In the genomic region with DNA sequence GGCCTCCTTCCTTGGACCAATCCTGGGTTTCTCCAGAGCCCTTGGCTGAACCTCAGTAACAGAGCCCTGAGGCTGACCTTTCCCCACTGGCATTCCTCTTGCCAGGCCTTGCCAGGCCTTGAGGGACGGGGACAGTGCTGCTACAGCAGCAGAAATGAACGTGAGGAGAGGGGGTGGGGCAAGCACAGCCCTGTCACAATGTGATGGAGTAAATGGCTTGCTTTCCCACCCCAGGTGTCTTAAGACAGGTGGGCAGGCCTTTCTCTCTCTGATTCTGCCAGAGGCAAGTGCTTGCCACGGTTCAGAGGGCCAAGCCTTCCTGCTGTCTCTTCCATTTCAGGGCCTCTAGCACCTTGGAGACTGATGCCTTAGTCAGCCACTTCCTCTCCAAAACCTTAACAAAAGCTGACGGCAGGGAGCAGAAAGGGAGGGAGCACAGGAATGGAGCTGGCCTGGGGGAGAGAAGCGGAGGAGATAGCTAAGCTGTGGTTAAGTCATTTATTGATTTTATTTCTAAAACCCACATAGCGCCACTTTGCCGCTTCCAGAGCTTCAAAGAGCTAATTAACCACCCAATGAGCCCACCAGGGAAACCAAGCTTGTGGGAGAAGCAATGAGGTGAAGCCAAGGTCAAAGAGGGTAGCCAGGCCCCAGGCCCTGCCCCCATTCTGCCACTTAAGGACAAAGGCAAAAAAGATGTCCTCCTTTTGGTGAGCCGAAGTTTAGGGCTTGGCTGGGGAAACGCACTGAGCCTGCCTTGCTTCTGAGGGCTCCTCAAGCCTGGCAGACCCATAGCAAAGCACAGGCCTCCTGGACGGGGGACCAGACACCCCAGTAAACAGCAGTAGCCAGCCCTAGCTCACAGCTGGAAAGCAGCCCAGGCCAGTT, we compare ENCODE assay signal across 8 cellular contexts. TPM values are rescaled to one million over a fixed set of nuclear protein-coding genes. Genes with fewer than 3 reads are reported as not detected.
DNase-seq lines count a peak whose midpoint lies in the region; ATAC-seq and TF ChIP-seq lines count a peak whose summit lies in the region.

No MANE protein-coding gene starts in this region.

- H3K4me3 ChIP-seq in AG04450 (ENCODE audit: low read depth, low read length): no peak overlapping the region
- H3K4me3 ChIP-seq in HEK293 (ENCODE audit: low read depth, low read length): no peak overlapping the region
- no peak overlapping the region for H3K4me3 ChIP-seq in skeletal muscle satellite cell (ENCODE audit: low read length)
- no peak overlapping the region for H3K4me3 ChIP-seq in mammary epithelial cell (replicated peaks in 1 of 3; ENCODE audit: insufficient read depth in 1 of 3, low read depth in 2 of 3, low read length in 3 of 3)

- no peaks in the 10 kb centered on the region for H3K27me3 Mint-ChIP-seq in activated CD8-positive, alpha-beta T cell treated with anti-CD3 and anti-CD28 coated beads, Interleukin-2, amount 10 ng/mL, durations not matched to agents 7 days and 5 days (ENCODE audit: low read depth)

- H3K4me2 ChIP-seq in skeletal muscle satellite cell (ENCODE audit: low read length) (no peak overlapping the region), mammary epithelial cell (ENCODE audit: insufficient read depth, low read depth, low read length) (no peak overlapping the region)

- in situ Hi-C loops in mammary epithelial cell (cut with MboI; ENCODE audit: low sequenced_read_pairs in 2 of 2): no loop called here

- peak; percentile 21 for ATAC-seq in activated CD8-positive, alpha-beta T cell treated with anti-CD3 and anti-CD28 coated beads, Interleukin-2, amount 10 ng/mL, durations not matched to agents 7 days and 5 days
- ATAC-seq in left ventricle myocardium superior: peak; percentile 13
- no peak for ATAC-seq in HG02610 (IDR thresholded peaks at IDR 0.05; ENCODE audit: unreplicated experiment)

- H3K27ac Mint-ChIP-seq in activated CD8-positive, alpha-beta T cell treated with anti-CD3 and anti-CD28 coated beads, Interleukin-2, amount 10 ng/mL, durations not matched to agents 7 days and 5 days: peak overlapping the region; percentile 86

- dilution Hi-C loops in mammary epithelial cell (cut with HindIII; ENCODE audit: low sequenced_read_pairs): no loop called here

- H3K4me3 Mint-ChIP-seq in activated CD8-positive, alpha-beta T cell treated with anti-CD3 and anti-CD28 coated beads, Interleukin-2, amount 10 ng/mL, durations not matched to agents 7 days and 5 days: peak overlapping the region; percentile 69

- POLR2A ChIA-PET in AG04450 (lab: Yijun Ruan, JAX): interaction anchor here (1.3 kb wide), 1 partner anchor 15 kb away, joined by 6 read pairs; a partner anchor contains a TSS
- POLR2A ChIA-PET in HEK293 (lab: Yijun Ruan, JAX): interaction anchor here (0.5 to 5.8 kb wide), 7 partner anchors 9 to 80 kb away, joined by 3 to 42 read pairs (median 4); a partner anchor contains a TSS
- POLR2A ChIA-PET in activated CD8-positive, alpha-beta T cell treated with anti-CD3 and anti-CD28 coated beads, Interleukin-2, amount 10 ng/mL, durations not matched to agents 7 days and 5 days (lab: Charles Lee): interaction anchor here (0.5 to 5.2 kb wide), 9 partner anchors 9 to 682 kb away, joined by 3 to 102 read pairs (median 6); a partner anchor contains a TSS

- peak overlapping the region; percentile 53 for H3K27ac ChIP-seq in AG04450 (ENCODE audit: low read depth, low read length)
- peak overlapping the region; percentile 18 for H3K27ac ChIP-seq in HEK293 (ENCODE audit: extremely low read depth, low read depth, low read length)
- no peak overlapping the region for H3K27ac ChIP-seq in mammary epithelial cell (ENCODE audit: insufficient read depth, low read depth, low read length)

- CTCF ChIA-PET in AG04450 (lab: Charles Lee) (interaction anchor here (1.5 to 2.0 kb wide), 2 partner anchors 12 to 74 kb away, joined by 3 to 4 read pairs; no protein-coding TSS in a partner anchor), HEK293 (lab: Yijun Ruan, JAX) (interaction anchor here (0.5 to 4.0 kb wide), 5 partner anchors 14 to 131 kb away, joined by 3 to 22 read pairs (median 3); a partner anchor contains a TSS), mammary epithelial cell (lab: Charles Lee; ENCODE audit: low non-redundant PET) (no interaction called here)
- CTCF ChIA-PET in activated CD8-positive, alpha-beta T cell treated with anti-CD3 and anti-CD28 coated beads, Interleukin-2, amount 10 ng/mL, durations not matched to agents 7 days and 5 days (lab: Charles Lee): interaction anchor here (0.9 to 7.4 kb wide), 7 partner anchors 9 to 74 kb away, joined by 3 to 149 read pairs (median 6); a partner anchor contains a TSS

- H3K9me3 ChIP-seq in AG04450 (ENCODE audit: control insufficient read depth, insufficient read depth, low read length): no peaks in the 10 kb centered on the region
- H3K9me3 ChIP-seq in HEK293 (ENCODE audit: control insufficient read depth, insufficient read depth, low read depth, low read length): no peaks in the 10 kb centered on the region
- no peaks in the 10 kb centered on the region for H3K9me3 ChIP-seq in skeletal muscle satellite cell (replicated peaks; ENCODE audit: low read length)
- H3K9me3 ChIP-seq in mammary epithelial cell (replicated peaks; ENCODE audit: insufficient read depth, low read length): no peaks in the 10 kb centered on the region

- peak overlapping the region; percentile 2 for H3K9ac ChIP-seq in skeletal muscle satellite cell (ENCODE audit: low read depth, low read length)
- H3K9ac ChIP-seq in mammary epithelial cell (ENCODE audit: insufficient read depth, low read length): no peak overlapping the region

- DNase-seq in AG04450 (ENCODE audit: low read depth, low spot score) (no peak), left ventricle myocardium superior (peak; percentile 54), mammary epithelial cell (no peak), SK-N-DZ (ENCODE audit: low spot score) (no peak)
- DNase-seq in activated CD8-positive, alpha-beta T cell treated with anti-CD3 and anti-CD28 coated beads, Interleukin-2, amount 10 ng/mL, durations not matched to agents 7 days and 5 days: peak; percentile 52

- no peaks in the 10 kb centered on the region for H3K9me3 Mint-ChIP-seq in activated CD8-positive, alpha-beta T cell treated with anti-CD3 and anti-CD28 coated beads, Interleukin-2, amount 10 ng/mL, durations not matched to agents 7 days and 5 days (ENCODE audit: insufficient read depth)

- H3K4me1 Mint-ChIP-seq in activated CD8-positive, alpha-beta T cell treated with anti-CD3 and anti-CD28 coated beads, Interleukin-2, amount 10 ng/mL, durations not matched to agents 7 days and 5 days (ENCODE audit: low read depth): peaks cover 83% of the 10 kb centered on the region

- intact Hi-C loops in left ventricle myocardium superior (cut with micrococcal nuclease) (no loop called here), mammary epithelial cell (cut with micrococcal nuclease) (no loop called here)

- H3K4me1 ChIP-seq in HEK293 (ENCODE audit: control insufficient read depth, insufficient read depth, low read length) (peaks cover 7% of the 10 kb centered on the region), skeletal muscle satellite cell (ENCODE audit: control insufficient read depth, insufficient read depth, low read length) (peaks cover 25% of the 10 kb centered on the region), mammary epithelial cell (ENCODE audit: insufficient read depth, low read length) (peaks cover 20% of the 10 kb centered on the region)

- H3K79me2 ChIP-seq in mammary epithelial cell (ENCODE audit: insufficient read depth, low read length): peaks cover 41% of the 10 kb centered on the region

- H3K36me3 ChIP-seq in HEK293 (ENCODE audit: control insufficient read depth in 2 of 2, insufficient read depth in 1 of 2, low read length in 2 of 2) (peaks cover 0 to 63% of the 10 kb centered on the region in 2 experiments; a peak in 2 of 3 replicates), skeletal muscle satellite cell (ENCODE audit: insufficient read depth, low read length) (peaks cover 56% of the 10 kb centered on the region), mammary epithelial cell (ENCODE audit: insufficient read depth, low read length) (peaks cover 28% of the 10 kb centered on the region)

- H2AFZ ChIP-seq in mammary epithelial cell (ENCODE audit: low read depth, low read length): no peak overlapping the region

- TF ChIP-seq CTCF in AG04450 (IDR thresholded peaks at IDR 0.05; ENCODE audit: low read depth, low read length) (no peak), HEK293 (tag by site-specific recombination; IDR thresholded peaks at IDR 0.05) (no peak), mammary epithelial cell (conservative IDR thresholded peaks at IDR 0.05 in 1 of 2, IDR thresholded peaks at IDR 0.05 in 1 of 2; ENCODE audit: extremely low read depth in 1 of 2, insufficient read depth in 1 of 2, low read depth in 1 of 2, low read length in 2 of 2) (no peak)

- H3K36me3 Mint-ChIP-seq in activated CD8-positive, alpha-beta T cell treated with anti-CD3 and anti-CD28 coated beads, Interleukin-2, amount 10 ng/mL, durations not matched to agents 7 days and 5 days (ENCODE audit: low read depth): peaks cover 64% of the 10 kb centered on the region

- no TSS peak for BruUV-seq in mammary epithelial cell (replicated peaks; lab: Mats Ljungman, UMichigan)

- H4K20me1 ChIP-seq in mammary epithelial cell (ENCODE audit: insufficient read depth, low read length): peaks cover 3% of the 10 kb centered on the region

- H3K27me3 ChIP-seq in AG04450 (ENCODE audit: control insufficient read depth, insufficient read depth, low read length): no peaks in the 10 kb centered on the region
- H3K27me3 ChIP-seq in skeletal muscle satellite cell (ENCODE audit: control insufficient read depth, insufficient read depth, low read length): no peaks in the 10 kb centered on the region
- H3K27me3 ChIP-seq in mammary epithelial cell (ENCODE audit: insufficient read depth, low read length): no peaks in the 10 kb centered on the region

- 42% methylated on average over 10 of the region's 10 CpGs for WGBS in mammary epithelial cell (ENCODE audit: low coverage, missing lambda C conversion rate)

RNA-seq across cellular contexts. Expression of a gene that starts 3.4 kb away (rescaled TPM):
- polyA plus RNA-seq in AG04450 (2011; rRNA removed): 0.14 and 0.20 TPM in 2 replicates
- polyA minus RNA-seq in AG04450 (2011; rRNA and poly(A)+ RNA removed): 1.1 TPM in 2 replicates
- total RNA-seq in activated CD8-positive, alpha-beta T cell treated with anti-CD3 and anti-CD28 coated beads, Interleukin-2, amount 10 ng/mL, durations not matched to agents 7 days and 5 days: 1 to 10 TPM; 2.9 to 4.7 TPM
- total RNA-seq in left ventricle myocardium superior: 175 TPM
- 0.76 and 0.87 TPM in 2 replicates for total RNA-seq in skeletal muscle satellite cell (2012; rRNA removed)
- 1 to 10 TPM in 1 of 2 donors, under 1 TPM in 1; 0.50 to 1.1 TPM for total RNA-seq in mammary epithelial cell
- 0.06 TPM for polyA plus RNA-seq in mammary epithelial cell
- polyA minus RNA-seq in mammary epithelial cell: not detected
- 9.8 and 11.6 TPM in 2 replicates for polyA plus RNA-seq in SK-N-DZ (2014; cell fraction: cytosol; rRNA removed)
- polyA plus RNA-seq in SK-N-DZ (2014; cell fraction: nucleus; rRNA removed): 7.5 and 9.4 TPM in 2 replicates

RNA-seq across cellular contexts. Expression of a gene that starts 15.2 kb away (rescaled TPM):
- polyA plus RNA-seq in AG04450 (2011; rRNA removed) (55.9 and 56.8 TPM in 2 replicates), mammary epithelial cell (79.4 TPM)
- 69.1 and 81.7 TPM in 2 replicates for polyA minus RNA-seq in AG04450 (2011; rRNA and poly(A)+ RNA removed)
- total RNA-seq in activated CD8-positive, alpha-beta T cell treated with anti-CD3 and anti-CD28 coated beads, Interleukin-2, amount 10 ng/mL, durations not matched to agents 7 days and 5 days: 100 to 1,000 TPM; 421 to 423 TPM
- total RNA-seq in left ventricle myocardium superior (191 TPM), mammary epithelial cell (100 to 1,000 TPM; 115 to 294 TPM)
- total RNA-seq in skeletal muscle satellite cell (2012; rRNA removed): 87.8 and 96.1 TPM in 2 replicates
- polyA minus RNA-seq in mammary epithelial cell: 212 TPM
- polyA plus RNA-seq in SK-N-DZ (2014; cell fraction: cytosol; rRNA removed): 143 and 178 TPM in 2 replicates
- polyA plus RNA-seq in SK-N-DZ (2014; cell fraction: nucleus; rRNA removed): 181 and 258 TPM in 2 replicates

RNA-seq across cellular contexts. Expression of a gene that starts 19.2 kb away (rescaled TPM):
- 0.16 and 0.43 TPM in 2 replicates for polyA plus RNA-seq in AG04450 (2011; rRNA removed)
- polyA minus RNA-seq in AG04450 (2011; rRNA and poly(A)+ RNA removed): 0.48 and 0.78 TPM in 2 replicates
- 100 to 1,000 TPM; 101 to 115 TPM for total RNA-seq in activated CD8-positive, alpha-beta T cell treated with anti-CD3 and anti-CD28 coated beads, Interleukin-2, amount 10 ng/mL, durations not matched to agents 7 days and 5 days
- 44.5 TPM for total RNA-seq in left ventricle myocardium superior
- 0.25 TPM in 1 of 2 replicates, not detected in the other for total RNA-seq in skeletal muscle satellite cell (2012; rRNA removed)
- total RNA-seq in mammary epithelial cell: 1 to 10 TPM in 1 of 2 donors, under 1 TPM in 1; 0.26 to 4.8 TPM
- not detected for polyA plus RNA-seq in mammary epithelial cell
- not detected for polyA minus RNA-seq in mammary epithelial cell
- polyA plus RNA-seq in SK-N-DZ (2014; cell fraction: cytosol; rRNA removed): 10.4 and 13.9 TPM in 2 replicates
- polyA plus RNA-seq in SK-N-DZ (2014; cell fraction: nucleus; rRNA removed): 55.3 and 58.4 TPM in 2 replicates

RNA-seq across cellular contexts. Expression of a gene that starts 39.9 kb away (rescaled TPM):
- polyA plus RNA-seq in AG04450 (2011; rRNA removed) (9.9 and 14.1 TPM in 2 replicates), mammary epithelial cell (7.9 TPM)
- 12.5 and 15.4 TPM in 2 replicates for polyA minus RNA-seq in AG04450 (2011; rRNA and poly(A)+ RNA removed)
- total RNA-seq in activated CD8-positive, alpha-beta T cell treated with anti-CD3 and anti-CD28 coated beads, Interleukin-2, amount 10 ng/mL, durations not matched to agents 7 days and 5 days: 10 to 100 TPM; 84.2 to 90.2 TPM
- total RNA-seq in left ventricle myocardium superior (8.6 TPM), mammary epithelial cell (10 to 100 TPM; 15.4 to 15.5 TPM)
- total RNA-seq in skeletal muscle satellite cell (2012; rRNA removed): 8.5 and 9.9 TPM in 2 replicates
- polyA minus RNA-seq in mammary epithelial cell: 41.4 TPM
- 12.7 and 32.3 TPM in 2 replicates for polyA plus RNA-seq in SK-N-DZ (2014; cell fraction: cytosol; rRNA removed)
- polyA plus RNA-seq in SK-N-DZ (2014; cell fraction: nucleus; rRNA removed): 62.1 and 80.6 TPM in 2 replicates

RNA-seq across cellular contexts. Expression of a gene that starts 40.2 kb away (rescaled TPM):
- polyA plus RNA-seq in AG04450 (2011; rRNA removed): not detected in 2 replicates
- polyA minus RNA-seq in AG04450 (2011; rRNA and poly(A)+ RNA removed): 0.17 and 0.51 TPM in 2 replicates
- under 1 TPM; 0.13 to 0.34 TPM for total RNA-seq in activated CD8-positive, alpha-beta T cell treated with anti-CD3 and anti-CD28 coated beads, Interleukin-2, amount 10 ng/mL, durations not matched to agents 7 days and 5 days
- total RNA-seq in left ventricle myocardium superior: 0.97 TPM
- total RNA-seq in skeletal muscle satellite cell (2012; rRNA removed): 17.5 and 38.8 TPM in 2 replicates
- 10 to 100 TPM in 1 of 2 donors, 1 to 10 TPM in 1; 4.5 to 18.8 TPM for total RNA-seq in mammary epithelial cell
- polyA plus RNA-seq in mammary epithelial cell: 0.01 TPM
- not detected for polyA minus RNA-seq in mammary epithelial cell
- 19.4 and 25.3 TPM in 2 replicates for polyA plus RNA-seq in SK-N-DZ (2014; cell fraction: cytosol; rRNA removed)
- polyA plus RNA-seq in SK-N-DZ (2014; cell fraction: nucleus; rRNA removed): 14.1 and 25.9 TPM in 2 replicates

Comparison
In these comparisons a context has a peak if more than half of its experiments do, and no peak if none do; other contexts are left out.
1. DNase-seq: peak in activated CD8-positive, alpha-beta T cell treated with anti-CD3 and anti-CD28 coated beads, Interleukin-2, amount 10 ng/mL, durations not matched to agents 7 days and 5 days (single experiment) and left ventricle myocardium superior (single experiment); none in AG04450 (single experiment), mammary epithelial cell (single experiment) and SK-N-DZ (single experiment).
2. RNA of a gene that starts 3.4 kb away (total RNA-seq): 175 TPM in left ventricle myocardium superior (single experiment); 2.9 to 4.7 TPM in activated CD8-positive, alpha-beta T cell treated with anti-CD3 and anti-CD28 coated beads, Interleukin-2, amount 10 ng/mL, durations not matched to agents 7 days and 5 days and 0.50 to 1.1 TPM in mammary epithelial cell; every median in the first group is over 10 times any median in the second.